1 cellular context compared by ENCODE assay signal in genomic region chr11:61793084-61793828, GRCh38.
TF ChIP-seq lines count a peak whose summit lies in the region.

No MANE protein-coding gene starts in this region.

TF ChIP-seq in HepG2, 621 proteins besides CTCF, POLR2A, EP300 and RAD21 (continued from another document):
- TF ChIP-seq ZNF276 (CRISPR knock-in tag; IDR thresholded peaks at IDR 0.05; ENCODE audit: low read depth) (0 out of 2 replicates have a peak, but pooled peaks have one; percentile 4), ZNF142 (CRISPR knock-in tag; IDR thresholded peaks at IDR 0.05) (peak; percentile 39; the same call in 1 of the 2 replicates), ZNF256 (CRISPR knock-in tag; conservative IDR thresholded peaks at IDR 0.05) (0 out of 2 replicates have a peak, but pooled peaks have one; percentile 29), ZBTB10 (CRISPR knock-in tag; IDR thresholded peaks at IDR 0.05; ENCODE audit: borderline replicate concordance) (no peak), SSRP1 (CRISPR knock-in tag; IDR thresholded peaks at IDR 0.05) (no peak)
